17 cellular contexts compared by ENCODE assay signal in the genomic region with DNA sequence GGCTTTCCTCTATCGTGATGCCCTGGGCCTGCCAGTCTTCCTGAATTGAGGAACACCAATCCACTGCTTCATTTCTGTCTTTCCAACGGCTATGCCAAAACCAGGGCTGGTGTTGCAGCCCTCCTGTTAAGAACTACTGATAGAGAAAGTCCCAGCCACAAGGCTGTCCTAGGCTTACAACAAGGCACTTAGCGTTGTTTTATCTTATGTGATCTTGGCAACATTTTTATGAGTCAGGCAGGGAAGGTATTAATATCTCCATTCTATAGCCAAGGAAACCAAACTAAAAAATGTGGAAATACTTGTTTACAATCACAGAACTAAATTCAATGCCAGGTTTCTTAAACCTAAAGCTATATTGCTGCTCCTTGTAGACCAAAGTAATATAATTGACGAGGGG.
A peak's percentile ranks its signal among the peaks of the same experiment; 100 is the strongest.
DNase-seq lines count a peak whose midpoint lies in the region; ATAC-seq and TF ChIP-seq lines count a peak whose summit lies in the region.
"Had no signal": no experiment of that assay in that cellular context is flagged by ENCODE, and none has a peak within 500 bp of the region (broad histone marks: within the 10 kb centered on the region; RNA-seq: fewer than 3 reads in every experiment).

No MANE protein-coding gene starts in this region.

- in situ Hi-C loops in mammary epithelial cell (cut with MboI; ENCODE audit: low sequenced_read_pairs in 2 of 2) = no loop called here

- dilution Hi-C loops in mammary epithelial cell (cut with HindIII; ENCODE audit: low sequenced_read_pairs) = no loop called here

- no peaks in the 10 kb centered on the region for H3K9me2 ChIP-seq in hepatocyte (replicated peaks; ENCODE audit: insufficient read depth)

- no peaks in the 10 kb centered on the region for H3K9me3 ChIP-seq in mammary epithelial cell (replicated peaks; ENCODE audit: insufficient read depth, low read length)
- no peaks in the 10 kb centered on the region for H3K9me3 ChIP-seq in hepatocyte (ENCODE audit: low read depth)
- no peaks in the 10 kb centered on the region for H3K9me3 ChIP-seq in BE2C
- H3K9me3 ChIP-seq: MG63 had no signal

- DNase-seq in LNCaP clone FGC (ENCODE audit: low read depth) = peak; percentile 70
- peak; percentile 84 for DNase-seq in mammary epithelial cell
- DNase-seq in hepatocyte (ENCODE audit: low spot score) = no peak
- DNase-seq in OCI-M1 (lab: John Stamatoyannopoulos, UW) = no peak
- no peak for DNase-seq in BE2C
- DNase-seq in NCI-H774 (lab: John Stamatoyannopoulos, UW) = no peak
- DNase-seq in left colon = no peak
- DNase-seq: DMS79, GOT3, MG63, NCI-H1092 treated with DMSO at 0.1 percent for 48 hours, NCI-H1694 treated with DMSO at 0.1 percent for 48 hours, NCI-H446 treated with DMSO at 0.1 percent for 48 hours, NCI-H82, RPMI8226 had no signal

- H2AFZ ChIP-seq in mammary epithelial cell (ENCODE audit: low read depth, low read length) (peak overlapping the region; percentile 4), hepatocyte (no peak overlapping the region)

- WGBS in mammary epithelial cell (ENCODE audit: low coverage, missing lambda C conversion rate) = 16% methylated on average over 4 of the region's 4 CpGs
- WGBS in hepatocyte (ENCODE audit: low lambda C conversion rate, missing lambda C conversion rate) = 50% methylated on average over 4 of the region's 4 CpGs

- intact Hi-C loops in mammary epithelial cell (cut with micrococcal nuclease) = loop anchor here (1.0 kb wide), 1 partner anchor 28 kb away; no protein-coding TSS in a partner anchor
- intact Hi-C loops in left colon (cut with DNase I, micrococcal nuclease) = no loop called here

- H3K79me2 ChIP-seq in mammary epithelial cell (ENCODE audit: insufficient read depth, low read length) = no peaks in the 10 kb centered on the region
- H3K79me2 ChIP-seq in hepatocyte = no peaks in the 10 kb centered on the region

- no peaks in the 10 kb centered on the region for H4K20me1 ChIP-seq in mammary epithelial cell (ENCODE audit: insufficient read depth, low read length)
- no peaks in the 10 kb centered on the region for H4K20me1 ChIP-seq in hepatocyte (ENCODE audit: insufficient read depth, poor library complexity, severe bottlenecking)

- no TSS peak for BruUV-seq in mammary epithelial cell (replicated peaks; lab: Mats Ljungman, UMichigan)

- H3K4me3 ChIP-seq in LNCaP clone FGC (ENCODE audit: low read depth, low read length) (no peak overlapping the region), mammary epithelial cell (replicated peaks in 1 of 3; ENCODE audit: insufficient read depth in 1 of 3, low read depth in 2 of 3, low read length in 3 of 3) (no peak overlapping the region), hepatocyte (no peak overlapping the region), BE2C (ENCODE audit: low read depth, low read length) (no peak overlapping the region)
- H3K4me3 ChIP-seq: MG63, SK-N-MC had no signal

- peak overlapping the region; percentile 50 for H3K4me2 ChIP-seq in mammary epithelial cell (ENCODE audit: insufficient read depth, low read depth, low read length)
- H3K4me2 ChIP-seq in hepatocyte = peak overlapping the region; percentile 14

- no peak for ATAC-seq in left colon

- H3K9ac ChIP-seq in mammary epithelial cell (ENCODE audit: insufficient read depth, low read length) = no peak overlapping the region

- no peaks in the 10 kb centered on the region for H3K27me3 ChIP-seq in mammary epithelial cell (ENCODE audit: insufficient read depth, low read length)
- no peaks in the 10 kb centered on the region for H3K27me3 ChIP-seq in hepatocyte
- no peaks in the 10 kb centered on the region for H3K27me3 ChIP-seq in BE2C
- H3K27me3 ChIP-seq: MG63 had no signal

- no peaks in the 10 kb centered on the region for H3K36me3 ChIP-seq in mammary epithelial cell (ENCODE audit: insufficient read depth, low read length)
- H3K36me3 ChIP-seq in hepatocyte (replicated peaks; ENCODE audit: insufficient read depth, low read depth) = no peaks in the 10 kb centered on the region
- H3K36me3 ChIP-seq in BE2C = no peaks in the 10 kb centered on the region
- H3K36me3 ChIP-seq: MG63 had no signal

- CTCF ChIA-PET in mammary epithelial cell (lab: Charles Lee; ENCODE audit: low non-redundant PET) = no interaction called here

- H3K27ac ChIP-seq in C4-2B (peak overlapping the region; percentile 59), mammary epithelial cell (ENCODE audit: insufficient read depth, low read depth, low read length) (peak overlapping the region; percentile 66), hepatocyte (peak overlapping the region; percentile 84)
- H3K27ac ChIP-seq: SK-N-MC had no signal

- TF ChIP-seq CTCF in C4-2B (conservative IDR thresholded peaks at IDR 0.05) (no peak), LNCaP clone FGC (IDR thresholded peaks at IDR 0.05; ENCODE audit: control insufficient read depth, extremely low read depth, insufficient read depth) (no peak), mammary epithelial cell (conservative IDR thresholded peaks at IDR 0.05 in 1 of 2, IDR thresholded peaks at IDR 0.05 in 1 of 2; ENCODE audit: extremely low read depth in 1 of 2, insufficient read depth in 1 of 2, low read depth in 1 of 2, low read length in 2 of 2) (no peak), hepatocyte (IDR thresholded peaks at IDR 0.05; ENCODE audit: poor library complexity) (no peak), BE2C (IDR thresholded peaks at IDR 0.05; ENCODE audit: low read depth, low read length) (no peak)

- peaks cover 66% of the 10 kb centered on the region for H3K4me1 ChIP-seq in mammary epithelial cell (ENCODE audit: insufficient read depth, low read length)
- peaks cover 31% of the 10 kb centered on the region for H3K4me1 ChIP-seq in hepatocyte (ENCODE audit: insufficient read depth)
- no peaks in the 10 kb centered on the region for H3K4me1 ChIP-seq in BE2C

Comparison
In these comparisons a context has a peak if more than half of its experiments do, and no peak if none do; other contexts are left out.
1. DNase-seq: peak in LNCaP clone FGC (single experiment) and mammary epithelial cell (single experiment); none in hepatocyte (single experiment), OCI-M1 (single experiment), BE2C (single experiment), NCI-H774 (single experiment) and left colon (0 of 2).
2. Peak in every context shown above with its lines, with median percentiles within 50 percentile points of each other: H3K27ac ChIP-seq.